Comparison of ENCODE assay signal across 32 cellular contexts in the genomic region with DNA sequence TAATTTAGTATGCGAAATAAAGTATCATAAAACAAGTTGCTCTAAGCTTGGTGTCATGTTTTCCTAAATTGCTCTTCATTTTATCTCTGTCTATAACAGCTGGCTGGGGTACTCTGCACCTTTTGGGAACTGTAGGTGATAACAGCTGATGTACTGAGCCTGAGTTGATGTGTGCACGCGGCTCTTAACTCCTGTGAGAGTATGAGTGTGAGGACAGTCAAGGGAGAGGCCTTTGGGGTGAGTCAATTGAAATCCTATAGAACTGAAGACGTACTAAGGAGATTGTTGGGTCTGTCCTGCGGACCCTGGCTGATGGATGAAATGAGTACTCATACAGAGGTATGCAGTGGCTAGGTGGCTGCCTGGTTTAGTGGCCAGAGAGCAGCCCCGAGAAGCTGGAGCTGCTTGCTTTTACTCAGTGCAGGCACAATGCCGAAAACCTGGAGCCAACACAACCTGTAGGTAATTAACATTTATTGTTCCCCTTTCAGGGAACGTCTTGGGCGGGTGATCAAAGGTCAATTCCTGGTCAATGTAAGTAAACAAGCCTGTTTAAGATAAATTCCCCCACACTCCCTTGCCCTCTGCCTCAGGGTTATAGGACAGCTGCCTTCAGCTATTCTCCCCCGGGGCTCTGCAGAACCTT.
"Had no signal": no experiment of that assay in that cellular context is flagged by ENCODE, and none has a peak within 500 bp of the region (broad histone marks: within the 10 kb centered on the region; RNA-seq: fewer than 3 reads in every experiment).

No MANE protein-coding gene starts in this region.

- H3K36me3 ChIP-seq: adrenal gland, gastrocnemius medialis, left lung, lower lobe of right lung, sigmoid colon, tibial nerve, WERI-Rb-1 had no signal

- H3K27me3 ChIP-seq: body of pancreas had no signal

- H3K9me3 ChIP-seq: adrenal gland, gastrocnemius medialis, left lung, lower lobe of right lung, psoas muscle had no signal

- DNase-seq: activated CD4-positive, alpha-beta T cell treated with anti-CD3 and anti-CD28 coated beads for 48 hours; activated CD4-positive, alpha-beta T cell treated with anti-CD3 and anti-CD28 coated beads, Interleukin-2, amount 50 U/mL, for 48 hours; activated CD8-positive, alpha-beta memory T cell treated with anti-CD3 and anti-CD28 coated beads for 24 hours; activated effector memory CD4-positive, alpha-beta T cell treated with Interleukin-2 at 50 U/mL for 16 hours; activated naive CD4-positive, alpha-beta T cell treated with anti-CD3 and anti-CD28 coated beads for 36 hours; activated naive CD8-positive, alpha-beta T cell treated with anti-CD3 and anti-CD28 coated beads for 36 hours; adrenal gland; aorta; effector CD8-positive, alpha-beta T cell; erythroblast; gastrocnemius medialis; glutamatergic neuron; hypothalamus; immature natural killer cell; kidney; left lung; lower lobe of right lung; naive thymus-derived CD4-positive, alpha-beta T cell; nucleus accumbens; psoas muscle; sigmoid colon; stimulated activated CD4-positive, alpha-beta T cell treated with anti-CD3 and anti-CD28 coated beads, Interleukin-15, amount 100 ng/mL, for 24 hours; stimulated activated CD4-positive, alpha-beta T cell treated with anti-CD3 and anti-CD28 coated beads, Interleukin-2, amount 100 ng/mL, for 24 hours; stimulated activated naive B cell treated with anti-CD40 and anti-IgM and Interleukin-4, amounts not matched to agents 10 μg/mL and 1 μg/mL and 100 μg/mL, for 72 hours; WERI-Rb-1 had no signal

- H3K4me3 ChIP-seq: adrenal gland, body of pancreas, gastrocnemius medialis, left lung, lower lobe of right lung, psoas muscle, sigmoid colon, smooth muscle cell, tibial nerve had no signal

- ATAC-seq: activated CD4-positive, CD25-positive, alpha-beta regulatory T cell treated with anti-CD3 and anti-CD28 coated beads, Interleukin-2, amount 50 U/mL, for 24 hours; body of pancreas; gastrocnemius medialis; left lung; lower lobe of right lung; naive thymus-derived CD4-positive, alpha-beta T cell; psoas muscle; stimulated activated naive B cell treated with anti-CD40 and anti-IgM and Interleukin-4, amounts not matched to agents 10 μg/mL and 1 μg/mL and 100 μg/mL, for 72 hours had no signal

- H3K36me3 Mint-ChIP-seq: naive thymus-derived CD4-positive, alpha-beta T cell; stimulated activated naive B cell treated with anti-CD40 and anti-IgM and Interleukin-4, amounts not matched to agents 10 μg/mL and 1 μg/mL and 100 μg/mL, for 72 hours had no signal

- FAIRE-seq: colon, kidney had no signal

- H3K4me1 Mint-ChIP-seq: immature natural killer cell had no signal

- H3K4me1 ChIP-seq: adrenal gland, left lung, lower lobe of right lung, parathyroid adenoma, psoas muscle had no signal

- H3K27ac Mint-ChIP-seq: activated naive CD4-positive, alpha-beta T cell treated with anti-CD3 and anti-CD28 coated beads for 36 hours; activated naive CD8-positive, alpha-beta T cell treated with anti-CD3 and anti-CD28 coated beads for 36 hours; immature natural killer cell; naive thymus-derived CD4-positive, alpha-beta T cell; stimulated activated naive B cell treated with anti-CD40 and anti-IgM and Interleukin-4, amounts not matched to agents 10 μg/mL and 1 μg/mL and 100 μg/mL, for 72 hours had no signal

- H3K4me3 Mint-ChIP-seq: activated naive CD4-positive, alpha-beta T cell treated with anti-CD3 and anti-CD28 coated beads for 36 hours; activated naive CD8-positive, alpha-beta T cell treated with anti-CD3 and anti-CD28 coated beads for 36 hours; immature natural killer cell; naive thymus-derived CD4-positive, alpha-beta T cell; neural crest cell; stimulated activated naive B cell treated with anti-CD40 and anti-IgM and Interleukin-4, amounts not matched to agents 10 μg/mL and 1 μg/mL and 100 μg/mL, for 72 hours had no signal
